In genomic region chr15:45456212-45457106, GRCh38 we compare ENCODE assay signal across 8 cellular contexts.
A peak's percentile ranks its signal among the peaks of the same experiment; 100 is the strongest.
DNase-seq lines count a peak whose midpoint lies in the region; ATAC-seq and TF ChIP-seq lines count a peak whose summit lies in the region.

No MANE protein-coding gene starts in this region.

- WGBS in H9 (ENCODE audit: extremely low coverage, insufficient read length, low lambda C conversion rate) = no CpG with 5 or more reads among the region's 22 CpGs

- H3K4ac ChIP-seq in H9 (ENCODE audit: low read depth, low read length) = no peak overlapping the region

- H3K27me3 ChIP-seq in H9 (ENCODE audit: insufficient read depth, low read length) = peaks cover 9% of the 10 kb centered on the region; the same call in 1 of the 2 replicates

- H3K4me2 ChIP-seq in H9 (ENCODE audit: insufficient read depth, insufficient read length, low read length) = no peak overlapping the region

- H3K9me3 Mint-ChIP-seq in H9 = peaks cover 12 to 17% of the 10 kb centered on the region in 2 experiments

- H2AFZ ChIP-seq in H9 (ENCODE audit: low read length) = no peak overlapping the region

- H4K91ac ChIP-seq in H9 (ENCODE audit: insufficient read length, low read depth, low read length) = no peak overlapping the region

- no peak overlapping the region for H2BK15ac ChIP-seq in H9 (ENCODE audit: low read depth, low read length)

- peaks cover 16 to 21% of the 10 kb centered on the region in 2 experiments for H3K4me1 Mint-ChIP-seq in H9

- H3K9me3 ChIP-seq in H9 (ENCODE audit: control insufficient read depth, low read depth, low read length) = peaks cover 4% of the 10 kb centered on the region

- intact Hi-C loops in left cardiac atrium (cut with DNase I) = loop anchor here (5.0 to 10.0 kb wide), 2 partner anchors 158 to 294 kb away; no protein-coding TSS in a partner anchor

- no peak overlapping the region for H2AK5ac ChIP-seq in H9 (ENCODE audit: insufficient read length, low read length)

- TF ChIP-seq CTCF in H9 (conservative IDR thresholded peaks at IDR 0.05) = no peak

- no peak overlapping the region for H3K27ac Mint-ChIP-seq in H9

- peak; percentile 42 to 86 for ATAC-seq in left cardiac atrium
- ATAC-seq in GM18867 (IDR thresholded peaks at IDR 0.05; ENCODE audit: unreplicated experiment) = no peak

- H3K56ac ChIP-seq in H9 (ENCODE audit: insufficient read length, low read depth, low read length) = no peak overlapping the region

- peak; percentile 99 for DNase-seq in H4 (ENCODE audit: low spot score)
- DNase-seq in SK-N-DZ (ENCODE audit: low spot score) = peak; percentile 46
- DNase-seq in activated naive CD4-positive, alpha-beta T cell treated with anti-CD3 and anti-CD28 coated beads, Interleukin-2, amount 50 U/mL, for 16 hours = peak; percentile 27
- DNase-seq in left cardiac atrium = peak; percentile 48
- peak; percentile 80 for DNase-seq in stimulated activated CD4-positive, alpha-beta T cell treated with anti-CD3 and anti-CD28 coated beads, Interleukin-15, amount 100 ng/mL, for 24 hours
- no peak for DNase-seq in H9
- DNase-seq in NCI-H1436 (lab: John Stamatoyannopoulos, UW) = no peak

- no peak overlapping the region for H2BK120ac ChIP-seq in H9 (ENCODE audit: low read depth, low read length, poor library complexity, severe bottlenecking)

- no peak overlapping the region for H4K8ac ChIP-seq in H9 (replicated peaks; ENCODE audit: insufficient read length, low read depth, low read length)

- H3K79me1 ChIP-seq in H9 (ENCODE audit: insufficient read depth, low read depth, low read length, poor library complexity, severe bottlenecking) = no peaks in the 10 kb centered on the region

- no peaks in the 10 kb centered on the region for H3K23me2 ChIP-seq in H9 (ENCODE audit: insufficient read length, low read depth, low read length, poor library complexity, severe bottlenecking)

- no peak overlapping the region for H2BK5ac ChIP-seq in H9 (ENCODE audit: insufficient read length, low read length)

- no peak overlapping the region for H3K27ac ChIP-seq in H9 (ENCODE audit: insufficient read length, low read depth, low read length)

- H3K79me2 ChIP-seq in H9 (ENCODE audit: insufficient read depth, low read length) = no peaks in the 10 kb centered on the region

- peaks cover 63% of the 10 kb centered on the region for H3K27me3 Mint-ChIP-seq in H9 (ENCODE audit: low read depth)

- no peak overlapping the region for H3K23ac ChIP-seq in H9 (ENCODE audit: insufficient read length, low read depth, low read length)

- no peak overlapping the region for H4K5ac ChIP-seq in H9 (ENCODE audit: insufficient read length, low read depth, low read length)

- no peak overlapping the region for H2BK12ac ChIP-seq in H9 (ENCODE audit: insufficient read length, low read depth, low read length)

- H3T11ph ChIP-seq in H9 (ENCODE audit: low read length) = no peak overlapping the region

- peaks cover 7 to 9% (median 7%) of the 10 kb centered on the region in 3 experiments; a peak in 6 of 7 replicates for H3K36me3 Mint-ChIP-seq in H9 (ENCODE audit: insufficient read depth in 1 of 3, low read depth in 3 of 3)

- no peak overlapping the region for H3K14ac ChIP-seq in H9 (ENCODE audit: insufficient read depth, low read length)

- no peak overlapping the region for H2BK20ac ChIP-seq in H9 (ENCODE audit: low read depth, low read length, poor library complexity, severe bottlenecking)

- H3K4me3 Mint-ChIP-seq in H9 = no peak overlapping the region

- H3K18ac ChIP-seq in H9 (ENCODE audit: insufficient read length, low read depth, low read length) = no peak overlapping the region

- no peaks in the 10 kb centered on the region; the same call in 1 of the 2 replicates for H3K4me1 ChIP-seq in H9 (ENCODE audit: insufficient read depth, low read length)

- no peak overlapping the region for H3K9ac ChIP-seq in H9 (ENCODE audit: extremely low read depth, insufficient read length, low read length)

- no peaks in the 10 kb centered on the region for H4K20me1 ChIP-seq in H9 (ENCODE audit: control insufficient read depth, insufficient read depth, insufficient read length)

Comparison
In these comparisons a context has a peak if more than half of its experiments do, and no peak if none do; other contexts are left out.
1. DNase-seq: peak in H4 (single experiment), SK-N-DZ (single experiment), activated naive CD4-positive, alpha-beta T cell treated with anti-CD3 and anti-CD28 coated beads, Interleukin-2, amount 50 U/mL, for 16 hours (single experiment), left cardiac atrium (single experiment) and stimulated activated CD4-positive, alpha-beta T cell treated with anti-CD3 and anti-CD28 coated beads, Interleukin-15, amount 100 ng/mL, for 24 hours (single experiment); none in H9 (single experiment) and NCI-H1436 (single experiment).